ENCODE assay signal across 12 cellular contexts in the genomic region with DNA sequence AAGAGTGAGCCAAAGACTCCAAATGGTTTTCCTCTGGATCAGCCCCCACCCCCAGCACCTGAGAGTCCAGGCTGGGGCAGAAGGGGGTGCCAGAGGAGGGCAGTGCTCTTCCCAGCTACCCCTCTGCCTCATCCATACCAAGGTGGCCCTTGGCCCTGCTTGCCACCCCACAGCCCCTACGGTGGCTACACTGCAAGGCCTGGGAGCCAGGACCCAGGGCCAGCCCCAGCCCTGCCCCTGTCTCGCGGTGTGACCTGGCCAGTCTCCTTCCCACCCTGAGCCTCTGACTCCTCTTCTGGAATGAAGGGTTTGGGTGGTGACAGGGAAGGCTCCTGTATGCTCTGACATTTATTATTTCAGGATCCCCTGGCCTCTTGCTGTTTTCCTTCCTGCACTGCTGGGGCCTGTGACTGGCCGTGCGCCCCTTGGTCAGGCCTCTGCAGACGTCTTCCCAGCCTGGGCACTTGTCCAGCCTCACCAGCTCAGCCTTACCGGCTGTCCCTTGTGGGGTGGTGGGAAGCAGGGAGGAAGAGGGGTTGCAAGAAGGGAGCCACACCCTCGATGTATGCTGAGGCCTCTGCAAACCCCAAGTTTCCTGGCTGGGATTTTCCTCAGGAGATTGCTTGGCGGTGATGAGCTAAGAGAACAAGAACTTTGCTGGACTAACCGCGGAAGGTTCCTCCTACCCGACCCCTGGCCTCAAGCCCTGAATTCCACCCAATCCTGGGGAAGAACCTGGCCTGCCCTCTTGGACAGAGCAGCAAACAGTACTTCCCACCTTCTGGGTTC. TPM values are rescaled to one million over a fixed set of nuclear protein-coding genes. Genes with fewer than 3 reads are reported as not detected.
DNase-seq lines count a peak whose midpoint lies in the region; ATAC-seq and TF ChIP-seq lines count a peak whose summit lies in the region.
"Had no signal": no experiment of that assay in that cellular context is flagged by ENCODE, and none has a peak within 500 bp of the region (broad histone marks: within the 10 kb centered on the region; RNA-seq: fewer than 3 reads in every experiment).

No MANE protein-coding gene starts in this region.

- intact Hi-C loops in uterus (cut with DNase I; ENCODE audit: low total_unique reads): no loop called here

- 43 to 58% (median 49%) methylated on average over 12 of the region's 12 CpGs for WGBS in adipose tissue, 3 donors

- peak overlapping the region; percentile 46 for H3K27ac ChIP-seq in adipose tissue (ENCODE audit: low read depth, low read length)
- H3K27ac ChIP-seq in uterus: peak overlapping the region; percentile 7 to 69
- H3K27ac ChIP-seq: HL-60 had no signal

- DNase-seq in fibroblast of the aortic adventitia (ENCODE audit: low read depth): peak; percentile 97
- peak; percentile 89 for DNase-seq in myocyte (ENCODE audit: low read depth)
- peak; percentile 46 to 62 for DNase-seq in uterus
- no peak for DNase-seq in GM10266 (ENCODE audit: extremely low spot score)
- no peak for DNase-seq in HuH-7 (ENCODE audit: low spot score)
- DNase-seq: activated CD4-positive, alpha-beta T cell treated with anti-CD3 and anti-CD28 coated beads, Interleukin-2, amount 50 U/mL, for 1 hour; NCI-H1092 treated with DMSO at 0.1 percent for 48 hours; T-helper 1 cell; transverse colon had no signal

- TF ChIP-seq POLR2A in uterus (IDR thresholded peaks at IDR 0.05): no peak

- no peaks in the 10 kb centered on the region for H3K9me3 ChIP-seq in uterus
- H3K9me3 ChIP-seq: transverse colon had no signal

- H3K4me3 ChIP-seq in fibroblast of the aortic adventitia (ENCODE audit: low read depth, low read length) (no peak overlapping the region), uterus (no peak overlapping the region)
- H3K4me3 ChIP-seq: transverse colon had no signal

- no peaks in the 10 kb centered on the region for H3K36me3 ChIP-seq in uterus
- H3K36me3 ChIP-seq: transverse colon had no signal

- ATAC-seq in HG03196 (IDR thresholded peaks at IDR 0.05; ENCODE audit: unreplicated experiment): no peak

- H3K4me1 ChIP-seq in uterus: peaks cover 0 to 8% of the 10 kb centered on the region in 2 donors

- TF ChIP-seq CTCF in fibroblast of the aortic adventitia (IDR thresholded peaks at IDR 0.05; ENCODE audit: insufficient read depth, low read length): no peak
- no peak for TF ChIP-seq CTCF in uterus (IDR thresholded peaks at IDR 0.05)
- TF ChIP-seq CTCF in GM10266 (IDR thresholded peaks at IDR 0.05; ENCODE audit: control insufficient read depth, insufficient read depth, low read depth, missing control alignments): no peak

- no peaks in the 10 kb centered on the region for H3K27me3 ChIP-seq in uterus
- H3K27me3 ChIP-seq: transverse colon had no signal

RNA-seq across cellular contexts. Expression of a gene that starts 13.5 kb away (rescaled TPM):
- 10 to 100 TPM; 11.9 to 49.6 (median 19.4) TPM for polyA plus RNA-seq in adipose tissue
- total RNA-seq in fibroblast of the aortic adventitia (ENCODE audit: low replicate concordance) (46.9 and 65.3 TPM in 2 replicates), myocyte (48.8 and 104 TPM in 2 replicates), uterus (10 to 100 TPM; 48.4 to 87.7 (median 68.2) TPM)
- 26.8 TPM for polyA plus RNA-seq in myocyte (2012)

RNA-seq across cellular contexts. Expression of a gene that starts 45.9 kb away (rescaled TPM):
- 10 to 100 TPM; 10.9 to 77.7 (median 19.1) TPM for polyA plus RNA-seq in adipose tissue
- total RNA-seq in fibroblast of the aortic adventitia (ENCODE audit: low replicate concordance) (22.8 and 44.9 TPM in 2 replicates), myocyte (6.8 and 9.8 TPM in 2 replicates), uterus (10 to 100 TPM; 20.6 to 70.9 (median 27.8) TPM)
- 3.3 TPM for polyA plus RNA-seq in myocyte (2012)

Comparison
In these comparisons a context has a peak if more than half of its experiments do, and no peak if none do; other contexts are left out.
1. DNase-seq: peak in fibroblast of the aortic adventitia (single experiment), myocyte (single experiment) and uterus (2 of 2); none in GM10266 (single experiment) and HuH-7 (single experiment).